Comparison of ENCODE assay signal across 18 cellular contexts in the genomic region with DNA sequence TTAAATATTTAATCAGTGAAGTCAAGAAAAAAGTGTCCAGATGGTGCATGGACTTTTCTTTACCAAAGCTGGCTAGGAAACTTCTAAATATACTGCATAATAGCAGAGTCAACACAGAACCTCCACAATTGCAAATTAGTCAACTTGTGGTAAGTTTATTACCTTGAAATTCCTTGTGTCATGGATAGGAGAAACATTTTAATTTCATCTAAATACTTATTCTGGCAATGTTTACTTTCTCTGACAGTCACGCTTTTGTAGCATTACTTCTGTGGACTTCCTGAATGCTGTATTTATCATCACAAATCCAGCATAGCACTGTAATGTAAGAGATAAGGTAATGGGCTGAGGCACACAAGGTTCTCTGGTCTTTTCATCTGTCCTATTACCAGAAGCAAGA.
DNase-seq lines count a peak whose midpoint lies in the region; ATAC-seq lines count a peak whose summit lies in the region.
"Had no signal": no experiment of that assay in that cellular context is flagged by ENCODE, and none has a peak within 500 bp of the region (broad histone marks: within the 10 kb centered on the region; RNA-seq: fewer than 3 reads in every experiment).

No MANE protein-coding gene starts in this region.

- no peak for ATAC-seq in HG02973 (IDR thresholded peaks at IDR 0.05; ENCODE audit: unreplicated experiment)
- ATAC-seq: HCT116 had no signal

- H3K4me1 ChIP-seq in mesenchymal stem cell (ENCODE audit: control insufficient read depth, insufficient read depth, low read depth, low read length) = no peaks in the 10 kb centered on the region

- H3K27me3 ChIP-seq in mesenchymal stem cell (ENCODE audit: control insufficient read depth in 1 of 2, insufficient read depth in 1 of 2, low read length in 2 of 2) = no peaks in the 10 kb centered on the region

- no peak overlapping the region for H3K4ac ChIP-seq in mesenchymal stem cell (ENCODE audit: low read depth in 1 of 2, low read length in 2 of 2)

- H2BK15ac ChIP-seq in mesenchymal stem cell (ENCODE audit: low read depth, poor library complexity, severe bottlenecking) = no peak overlapping the region

- H3K79me1 ChIP-seq in mesenchymal stem cell (replicated peaks; ENCODE audit: low read length, poor library complexity, severe bottlenecking) = no peaks in the 10 kb centered on the region

- no peak overlapping the region for H2AFZ ChIP-seq in mesenchymal stem cell (ENCODE audit: low read depth, low read length)

- peak; percentile 48 for DNase-seq in A172 (ENCODE audit: low spot score)
- DNase-seq in M059J (ENCODE audit: low read depth) = peak; percentile 27
- DNase-seq in amniotic epithelial cell (ENCODE audit: low read depth) = peak; percentile 68
- peak; percentile 50 for DNase-seq in mesenchymal stem cell
- no peak for DNase-seq in cerebellar cortex (ENCODE audit: low spot score)
- DNase-seq in glomerular visceral epithelial cell (ENCODE audit: extremely low spot score) = no peak
- no peak for DNase-seq in amniotic stem cell (lab: John Stamatoyannopoulos, UW)
- DNase-seq: 8988T; ACHN; C1 segment of cervical spinal cord; Calu3; CD4-positive, alpha-beta T cell; DMS 273 treated with DMSO at 0.1 percent for 48 hours; DMS79 treated with DMSO at 0.1 percent for 48 hours; EL; IMR-90 had no signal

- no peak overlapping the region for H2AK5ac ChIP-seq in mesenchymal stem cell (ENCODE audit: low read length, severe bottlenecking)

- no peaks in the 10 kb centered on the region for H3K9me3 ChIP-seq in mesenchymal stem cell (ENCODE audit: control insufficient read depth, low read length)

- no peak overlapping the region for H3K23ac ChIP-seq in mesenchymal stem cell (ENCODE audit: low read length in 2 of 2)

- no peak overlapping the region for H4K91ac ChIP-seq in mesenchymal stem cell (ENCODE audit: low read length)

- H3K4me3 ChIP-seq in mesenchymal stem cell (ENCODE audit: insufficient read depth in 1 of 2, low read depth in 1 of 2, low read length in 2 of 2) = no peak overlapping the region

- no peak overlapping the region for H3K14ac ChIP-seq in mesenchymal stem cell (ENCODE audit: low read length in 2 of 2)

- no peak overlapping the region for H4K8ac ChIP-seq in mesenchymal stem cell (ENCODE audit: low read length)

- no peak overlapping the region for H2BK12ac ChIP-seq in mesenchymal stem cell (ENCODE audit: low read length in 2 of 2)

- no CpG with 5 or more reads among the region's 1 CpG for WGBS in mesenchymal stem cell

- H3K18ac ChIP-seq in mesenchymal stem cell (ENCODE audit: low read depth in 1 of 2, low read length in 2 of 2) = no peak overlapping the region

- H3K4me2 ChIP-seq in mesenchymal stem cell (ENCODE audit: low read length, poor library complexity, severe bottlenecking) = no peak overlapping the region

- no peaks in the 10 kb centered on the region for H3K36me3 ChIP-seq in mesenchymal stem cell (ENCODE audit: control insufficient read depth in 1 of 2, insufficient read depth in 2 of 2, low read depth in 1 of 2, low read length in 2 of 2)

- no peak overlapping the region for H2BK5ac ChIP-seq in mesenchymal stem cell (ENCODE audit: low read depth, low read length, poor library complexity, severe bottlenecking)

- no peak overlapping the region for H2BK120ac ChIP-seq in mesenchymal stem cell (ENCODE audit: low read depth, low read length)

- H3K9ac ChIP-seq in mesenchymal stem cell (ENCODE audit: low read length) = no peak overlapping the region

- H3K27ac ChIP-seq in mesenchymal stem cell (ENCODE audit: low read length, poor library complexity, severe bottlenecking) = no peak overlapping the region

Comparison
In these comparisons a context has a peak if more than half of its experiments do, and no peak if none do; other contexts are left out.
1. DNase-seq: peak in A172 (single experiment), M059J (single experiment), amniotic epithelial cell (single experiment) and mesenchymal stem cell (single experiment); none in cerebellar cortex (single experiment), glomerular visceral epithelial cell (single experiment) and amniotic stem cell (single experiment).